21 cellular contexts compared by ENCODE assay signal in genomic region chr12:94722664-94723063, GRCh38.
"Had no signal": no experiment of that assay in that cellular context is flagged by ENCODE, and none has a peak within 500 bp of the region (broad histone marks: within the 10 kb centered on the region; RNA-seq: fewer than 3 reads in every experiment).

No MANE protein-coding gene starts in this region.

- H3K9ac ChIP-seq: parathyroid adenoma had no signal

- H3K36me3 ChIP-seq: cardiac muscle cell, gastrocnemius medialis, right lobe of liver, thyroid gland, upper lobe of right lung had no signal

- DNase-seq: activated CD4-positive, alpha-beta memory T cell treated with anti-CD3 and anti-CD28 coated beads, Interleukin-2, amount 10 ng/mL, durations not matched to agents 7 days and 5 days; activated CD4-positive, alpha-beta T cell treated with anti-CD3 and anti-CD28 coated beads, Interleukin-2, amount 10 ng/mL, durations not matched to agents 24 days and 14 days; activated effector memory CD4-positive, alpha-beta T cell treated with anti-CD3 and anti-CD28 coated beads, Interleukin-2, amount 50 U/mL, for 16 hours; activated naive CD4-positive, alpha-beta T cell treated with anti-CD3 and anti-CD28 coated beads, Interleukin-2, amount 50 U/mL, for 16 hours; activated naive CD8-positive, alpha-beta T cell treated with anti-CD3 and anti-CD28 coated beads, Interleukin-2, amount 50 U/mL, for 24 hours; anterior cingulate cortex; body of pancreas; effector CD4-positive, alpha-beta T cell; gastrocnemius medialis; head of caudate nucleus; left colon; right lobe of liver; stimulated activated CD4-positive, alpha-beta T cell treated with anti-CD3 and anti-CD28 coated beads, Interleukin-15, amount 100 ng/mL, for 24 hours; stimulated activated naive CD4-positive, alpha-beta T cell; substantia nigra; thyroid gland; upper lobe of right lung had no signal

- H3K9me3 ChIP-seq: body of pancreas, gastrocnemius medialis, right lobe of liver, thyroid gland, upper lobe of right lung had no signal

- H3K27ac ChIP-seq: body of pancreas, cardiac muscle cell, gastrocnemius medialis, parathyroid adenoma, right lobe of liver, thyroid gland, upper lobe of right lung had no signal

- H3K4me1 ChIP-seq: body of pancreas, right lobe of liver, thyroid gland, upper lobe of right lung had no signal

- H3K4me3 ChIP-seq: body of pancreas, cardiac muscle cell, gastrocnemius medialis, right lobe of liver, smooth muscle cell, thyroid gland, upper lobe of right lung had no signal

- ATAC-seq: activated CD4-positive, CD25-positive, alpha-beta regulatory T cell treated with anti-CD3 and anti-CD28 coated beads, Interleukin-2, amount 50 U/mL, for 24 hours; activated naive CD8-positive, alpha-beta T cell treated with anti-CD3 and anti-CD28 coated beads, Interleukin-2, amount 50 U/mL, for 24 hours; body of pancreas; gastrocnemius medialis; left colon; right lobe of liver; upper lobe of right lung had no signal

- H3K27me3 ChIP-seq: body of pancreas, cardiac muscle cell, gastrocnemius medialis, right lobe of liver, thyroid gland, upper lobe of right lung had no signal
